Comparison of ENCODE assay signal across 22 cellular contexts in the genomic region with DNA sequence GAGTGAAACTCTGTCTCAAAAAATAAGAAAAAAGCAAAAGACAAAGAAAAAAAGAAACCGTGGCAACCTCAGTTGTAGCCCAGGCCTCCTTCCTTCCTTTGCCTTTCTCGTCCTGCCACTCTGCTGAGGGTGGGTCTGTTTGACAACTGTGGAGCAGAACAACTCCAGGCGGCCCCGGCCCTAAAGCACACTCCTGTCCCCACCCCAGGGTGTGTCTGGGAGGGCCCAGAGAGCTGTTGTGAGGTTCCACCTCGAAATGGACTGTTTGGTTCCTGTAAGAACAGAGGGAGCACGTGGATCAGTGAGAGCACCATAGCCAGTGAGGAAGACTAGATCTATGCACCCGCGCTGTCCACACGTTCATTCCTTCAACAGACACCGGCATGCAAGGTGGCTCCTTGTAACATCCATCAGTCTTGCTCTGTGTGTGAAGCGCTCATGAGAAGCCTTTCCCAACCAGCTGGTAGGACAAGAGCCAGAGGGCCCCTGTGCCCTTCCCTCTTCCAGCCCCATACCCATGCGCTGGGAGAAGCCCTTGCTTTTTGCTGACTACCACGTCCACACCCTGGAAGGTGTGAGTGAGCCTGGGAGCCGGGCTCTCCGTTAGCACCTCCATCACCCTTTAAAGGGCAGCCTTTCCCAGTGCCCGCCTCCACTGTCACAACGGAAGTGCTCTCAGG.
A peak's percentile ranks its signal among the peaks of the same experiment; 100 is the strongest.
DNase-seq lines count a peak whose midpoint lies in the region; ATAC-seq and TF ChIP-seq lines count a peak whose summit lies in the region.
"Had no signal": no experiment of that assay in that cellular context is flagged by ENCODE, and none has a peak within 500 bp of the region (broad histone marks: within the 10 kb centered on the region; RNA-seq: fewer than 3 reads in every experiment).

No MANE protein-coding gene starts in this region.

- in situ Hi-C loops in Panc1 (cut with HindIII; ENCODE audit: low pct_unique_long_range_greater_than_20kb, low sequenced_read_pairs) = no loop called here
- in situ Hi-C loops in gastrocnemius medialis (cut with MboI; ENCODE audit: low sequenced_read_pairs in 4 of 4) = no loop called here

- peaks cover 4% of the 10 kb centered on the region; the same call in 1 of the 2 replicates for H3K4me1 ChIP-seq in Panc1 (ENCODE audit: control insufficient read depth, insufficient read depth, low read length)
- peaks cover 34 to 55% of the 10 kb centered on the region in 2 donors for H3K4me1 ChIP-seq in mucosa of rectum (ENCODE audit: control insufficient read depth in 2 of 2, insufficient read depth in 2 of 2, low read length in 2 of 2)
- H3K4me1 ChIP-seq in thyroid gland = peaks cover 34 to 55% of the 10 kb centered on the region in 2 donors
- no peaks in the 10 kb centered on the region for H3K4me1 ChIP-seq in gastrocnemius medialis
- H3K4me1 ChIP-seq: adrenal gland had no signal

- H3K27me3 ChIP-seq in Panc1 (ENCODE audit: control insufficient read depth, insufficient read depth, low read length) (no peaks in the 10 kb centered on the region), mucosa of rectum (ENCODE audit: control insufficient read depth in 2 of 2, insufficient read depth in 2 of 2, low read length in 2 of 2) (no peaks in the 10 kb centered on the region), thyroid gland (no peaks in the 10 kb centered on the region), gastrocnemius medialis (no peaks in the 10 kb centered on the region)
- H3K27me3 ChIP-seq: adrenal gland had no signal

- H3K36me3 ChIP-seq in Panc1 (ENCODE audit: control insufficient read depth, insufficient read depth, low read length) (no peaks in the 10 kb centered on the region), mucosa of rectum (ENCODE audit: control insufficient read depth in 2 of 2, insufficient read depth in 2 of 2, low read length in 2 of 2) (no peaks in the 10 kb centered on the region), thyroid gland (no peaks in the 10 kb centered on the region), gastrocnemius medialis (no peaks in the 10 kb centered on the region)
- H3K36me3 ChIP-seq: adrenal gland, heart left ventricle had no signal

- DNase-seq in Panc1 (ENCODE audit: low read depth, low spot score) (no peak), thyroid gland (no peak), gastrocnemius medialis (no peak), NCI-H774 (lab: John Stamatoyannopoulos, UW) (no peak), hypothalamus (lab: John Stamatoyannopoulos, UW) (no peak), A172 (ENCODE audit: low spot score) (no peak)
- DNase-seq: activated CD4-positive, CD25-positive, alpha-beta regulatory T cell treated with anti-CD3 and anti-CD28 coated beads, Interleukin-2, amount 50 U/mL, for 72 hours; activated CD8-positive, alpha-beta T cell treated with anti-CD3 and anti-CD28 coated beads, Interleukin-2, amount 10 ng/mL, durations not matched to agents 7 days and 5 days; activated naive CD4-positive, alpha-beta T cell; CD4-positive, alpha-beta memory T cell; heart left ventricle; KG1; NCI-H1694; occipital lobe; OCI-M1; right cardiac atrium; SHP77 treated with DMSO at 0.1 percent for 48 hours; stimulated activated CD4-positive, alpha-beta T cell treated with anti-CD3 and anti-CD28 coated beads, Interleukin-15, amount 100 ng/mL, for 24 hours had no signal

- WGBS in thyroid gland, 2 donors = 86 to 91% methylated on average over 16 to 17 of the region's 17 CpGs

- no peak overlapping the region for H3K27ac ChIP-seq in Panc1 (ENCODE audit: low read length)
- H3K27ac ChIP-seq in mucosa of rectum (ENCODE audit: low read depth in 2 of 2, low read length in 2 of 2) = peak overlapping the region; percentile 94 to 96
- peak overlapping the region; percentile 16 to 87 (median 54) for H3K27ac ChIP-seq in thyroid gland
- no peak overlapping the region for H3K27ac ChIP-seq in gastrocnemius medialis
- H3K27ac ChIP-seq: adrenal gland, heart left ventricle had no signal

- ATAC-seq in Panc1 (peak; percentile 54), esophagus mucosa (peak; percentile 95), gastrocnemius medialis (no peak)
- ATAC-seq: activated CD8-positive, alpha-beta T cell treated with anti-CD3 and anti-CD28 coated beads, Interleukin-2, amount 10 ng/mL, durations not matched to agents 7 days and 5 days; HCT116 had no signal

- TF ChIP-seq CTCF in Panc1 (IDR thresholded peaks at IDR 0.05) = no peak
- no peak for TF ChIP-seq CTCF in thyroid gland (IDR thresholded peaks at IDR 0.05)
- TF ChIP-seq CTCF in gastrocnemius medialis (IDR thresholded peaks at IDR 0.05 in 4 of 5, conservative IDR thresholded peaks at IDR 0.05 in 1 of 5) = no peak

- CTCF ChIA-PET in Panc1 (lab: Charles Lee) = no interaction called here

- POLR2A ChIA-PET in Panc1 (lab: Charles Lee) = no interaction called here

- peak overlapping the region; percentile 35 to 67 for H3K9ac ChIP-seq in mucosa of rectum (ENCODE audit: low read depth in 1 of 2, low read length in 2 of 2)

- no peak overlapping the region for H3K4me3 ChIP-seq in Panc1 (ENCODE audit: low read depth in 2 of 2, low read length in 2 of 2)
- H3K4me3 ChIP-seq in mucosa of rectum (ENCODE audit: low read length in 2 of 2) = peak overlapping the region; percentile 31 to 32
- no peak overlapping the region for H3K4me3 ChIP-seq in thyroid gland (replicated peaks in 1 of 3)
- no peak overlapping the region for H3K4me3 ChIP-seq in gastrocnemius medialis
- H3K4me3 ChIP-seq: adrenal gland, heart left ventricle had no signal

- intact Hi-C loops in Panc1 (cut with micrococcal nuclease; ENCODE audit: unreplicated experiment) = no loop called here
- intact Hi-C loops in thyroid gland (cut with DNase I) = loop anchor here (10.0 kb wide), 1 partner anchor 61 kb away; a partner anchor contains a TSS
- intact Hi-C loops in gastrocnemius medialis (cut with DNase I; ENCODE audit: low total_unique reads) = no loop called here

- TF ChIP-seq POLR2A in thyroid gland (IDR thresholded peaks at IDR 0.05) (no peak), gastrocnemius medialis (IDR thresholded peaks at IDR 0.05) (no peak)

- BruUV-seq in Panc1 (replicated peaks; lab: Mats Ljungman, UMichigan) = no TSS peak

- H3K9me3 ChIP-seq in Panc1 (ENCODE audit: control insufficient read depth, insufficient read depth, low read depth, low read length) (no peaks in the 10 kb centered on the region), mucosa of rectum (ENCODE audit: control insufficient read depth in 2 of 2, low read length in 2 of 2) (no peaks in the 10 kb centered on the region), thyroid gland (no peaks in the 10 kb centered on the region), gastrocnemius medialis (no peaks in the 10 kb centered on the region)
- H3K9me3 ChIP-seq: adrenal gland, heart left ventricle had no signal

Comparison
In these comparisons a context has a peak if more than half of its experiments do, and no peak if none do; other contexts are left out.
1. ATAC-seq: peak in Panc1 (single experiment) and esophagus mucosa (single experiment); none in gastrocnemius medialis (0 of 2).
2. H3K27ac ChIP-seq: peak in mucosa of rectum (2 of 2) and thyroid gland (3 of 3); none in Panc1 (single experiment) and gastrocnemius medialis (0 of 4).
3. H3K4me3 ChIP-seq: peak in mucosa of rectum (2 of 2); none in Panc1 (0 of 2), thyroid gland (0 of 3) and gastrocnemius medialis (0 of 4).